8 cellular contexts compared by ENCODE assay signal in the genomic region with DNA sequence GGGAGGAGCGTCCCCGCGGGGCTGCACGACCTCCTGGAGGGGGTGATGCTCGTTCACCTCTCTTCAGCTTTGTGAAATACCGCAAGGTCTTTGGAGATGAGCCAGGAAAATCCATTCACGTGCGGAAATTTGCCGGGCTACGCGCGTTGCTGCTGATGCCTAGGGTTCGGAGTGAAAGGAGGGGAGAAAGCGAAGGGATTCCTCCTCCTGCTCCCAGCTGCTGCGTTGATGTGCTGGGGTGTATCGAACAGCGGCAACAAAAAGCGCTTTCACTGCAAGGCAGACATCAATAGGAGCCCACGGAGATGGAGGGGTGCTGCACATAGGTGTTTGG. TPM values are rescaled to one million over a fixed set of nuclear protein-coding genes. Genes with fewer than 3 reads are reported as not detected.
DNase-seq lines count a peak whose midpoint lies in the region; ATAC-seq, FAIRE-seq and TF ChIP-seq lines count a peak whose summit lies in the region.

No MANE protein-coding gene starts in this region.

- no peaks in the 10 kb centered on the region for H3K36me3 Mint-ChIP-seq in endothelial cell (ENCODE audit: low read depth, unreplicated experiment)
- no peaks in the 10 kb centered on the region for H3K36me3 Mint-ChIP-seq in nephron progenitor cell (ENCODE audit: low read depth)

- H3K4me2 ChIP-seq in A549, result peak overlapping the region; percentile 99; the same call in 2 of the 3 replicates

- WGBS in A549 (ENCODE audit: missing lambda C conversion rate), result 92% methylated on average over 15 of the region's 19 CpGs

- peak overlapping the region; percentile 67 for H3K4me3 Mint-ChIP-seq in endothelial cell (ENCODE audit: unreplicated experiment)
- H3K4me3 Mint-ChIP-seq in nephron progenitor cell, result peak overlapping the region; percentile 83

- no peaks in the 10 kb centered on the region for H3K36me3 ChIP-seq in HEK293 (ENCODE audit: control insufficient read depth in 2 of 2, insufficient read depth in 1 of 2, low read length in 2 of 2)

- FAIRE-seq in A549 (lab: Jason Lieb, UNC), result no peak

- TF ChIP-seq POLR2A in A549 (IDR thresholded peaks at IDR 0.05; ENCODE audit: low read length), result no peak

- H3K4me1 Mint-ChIP-seq in endothelial cell (ENCODE audit: unreplicated experiment) (peaks cover 2% of the 10 kb centered on the region), nephron progenitor cell (peaks cover 16% of the 10 kb centered on the region)

- POLR2A ChIA-PET in A549 (lab: Yijun Ruan, JAX) (no interaction called here), HEK293 (lab: Yijun Ruan, JAX) (no interaction called here)

- H3K27ac ChIP-seq in A549, result no peak overlapping the region
- no peak overlapping the region for H3K27ac ChIP-seq in HEK293 (ENCODE audit: extremely low read depth, low read depth, low read length)

- H3K9me3 Mint-ChIP-seq in endothelial cell (ENCODE audit: unreplicated experiment) (no peaks in the 10 kb centered on the region), nephron progenitor cell (no peaks in the 10 kb centered on the region)

- CTCF ChIA-PET in A549 (lab: Yijun Ruan, JAX), result interaction anchor here (1.9 kb wide), 1 partner anchor 647 kb away, joined by 8 read pairs; no protein-coding TSS in a partner anchor
- CTCF ChIA-PET in HEK293 (lab: Yijun Ruan, JAX), result interaction anchor here (0.7 to 3.8 kb wide), 5 partner anchors 72 to 648 kb away, joined by 3 to 33 read pairs (median 16); no protein-coding TSS in a partner anchor

- TF ChIP-seq RAD21 in A549 (conservative IDR thresholded peaks at IDR 0.05 in 1 of 2, IDR thresholded peaks at IDR 0.05 in 1 of 2), result no peak

- ATAC-seq in A549, result no peak
- ATAC-seq in GM19351 (IDR thresholded peaks at IDR 0.05; ENCODE audit: unreplicated experiment), result no peak
- no peak for ATAC-seq in GM18520 (IDR thresholded peaks at IDR 0.05; ENCODE audit: unreplicated experiment)

- H3K27me3 Mint-ChIP-seq in endothelial cell (ENCODE audit: unreplicated experiment) (peaks cover 22% of the 10 kb centered on the region), nephron progenitor cell (ENCODE audit: low read depth, poor library complexity) (peaks cover 85% of the 10 kb centered on the region)

- no peak for DNase-seq in A549 (ENCODE audit: low read depth in 1 of 2, low spot score in 1 of 2)
- no peak for DNase-seq in endothelial cell (ENCODE audit: low spot score)
- DNase-seq in nephron progenitor cell, result no peak
- DNase-seq in HPDE6-E6E7 (ENCODE audit: extremely low spot score), result no peak
- DNase-seq in activated gamma-delta T cell treated with Interleukin-2 at 50 U/mL for 16 hours, result no peak

- H3K9me3 ChIP-seq in A549, result no peaks in the 10 kb centered on the region
- no peaks in the 10 kb centered on the region for H3K9me3 ChIP-seq in HEK293 (ENCODE audit: control insufficient read depth, insufficient read depth, low read depth, low read length)

- no peak for TF ChIP-seq EP300 in A549 (IDR thresholded peaks at IDR 0.05)

- H3K27ac Mint-ChIP-seq in endothelial cell (ENCODE audit: unreplicated experiment) (no peak overlapping the region), nephron progenitor cell (no peak overlapping the region)

- H3K4me1 ChIP-seq in A549, result 0 out of 3 replicates have a peak, but pooled peaks cover 3% of the 10 kb centered on the region
- H3K4me1 ChIP-seq in HEK293 (ENCODE audit: control insufficient read depth, insufficient read depth, low read length), result no peaks in the 10 kb centered on the region

- TF ChIP-seq CTCF in A549 (IDR thresholded peaks at IDR 0.05) (no peak), HEK293 (tag by site-specific recombination; IDR thresholded peaks at IDR 0.05) (no peak), endothelial cell (IDR thresholded peaks at IDR 0.05; ENCODE audit: unreplicated experiment) (no peak), nephron progenitor cell (IDR thresholded peaks at IDR 0.05) (no peak)

- H3K4me3 ChIP-seq in A549, result no peak overlapping the region
- H3K4me3 ChIP-seq in HEK293 (ENCODE audit: low read depth, low read length), result peak overlapping the region; percentile 57

TF ChIP-seq in A549, 52 proteins besides CTCF, POLR2A, EP300 and RAD21 (continues in another document):
- TF ChIP-seq NFE2L2 (conservative IDR thresholded peaks at IDR 0.05; ENCODE audit: low read length), result no peak
- TF ChIP-seq ZFP36 (IDR thresholded peaks at IDR 0.05; ENCODE audit: borderline replicate concordance, partially characterized antibody), result no peak
- TF ChIP-seq, protein P1, sequence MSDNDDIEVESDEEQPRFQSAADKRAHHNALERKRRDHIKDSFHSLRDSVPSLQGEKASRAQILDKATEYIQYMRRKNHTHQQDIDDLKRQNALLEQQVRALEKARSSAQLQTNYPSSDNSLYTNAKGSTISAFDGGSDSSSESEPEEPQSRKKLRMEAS (IDR thresholded peaks at IDR 0.05), result no peak
- TF ChIP-seq, protein P2, sequence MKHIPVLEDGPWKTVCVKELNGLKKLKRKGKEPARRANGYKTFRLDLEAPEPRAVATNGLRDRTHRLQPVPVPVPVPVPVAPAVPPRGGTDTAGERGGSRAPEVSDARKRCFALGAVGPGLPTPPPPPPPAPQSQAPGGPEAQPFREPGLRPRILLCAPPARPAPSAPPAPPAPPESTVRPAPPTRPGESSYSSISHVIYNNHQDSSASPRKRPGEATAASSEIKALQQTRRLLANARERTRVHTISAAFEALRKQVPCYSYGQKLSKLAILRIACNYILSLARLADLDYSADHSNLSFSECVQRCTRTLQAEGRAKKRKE (CRISPR knock-in tag; IDR thresholded peaks at IDR 0.05; ENCODE audit: low read depth), result no peak
- TF ChIP-seq, protein P3, sequence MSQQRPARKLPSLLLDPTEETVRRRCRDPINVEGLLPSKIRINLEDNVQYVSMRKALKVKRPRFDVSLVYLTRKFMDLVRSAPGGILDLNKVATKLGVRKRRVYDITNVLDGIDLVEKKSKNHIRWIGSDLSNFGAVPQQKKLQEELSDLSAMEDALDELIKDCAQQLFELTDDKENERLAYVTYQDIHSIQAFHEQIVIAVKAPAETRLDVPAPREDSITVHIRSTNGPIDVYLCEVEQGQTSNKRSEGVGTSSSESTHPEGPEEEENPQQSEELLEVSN (IDR thresholded peaks at IDR 0.05; ENCODE audit: borderline replicate concordance, low read depth), result no peak
- TF ChIP-seq NPAS2 (CRISPR knock-in tag; IDR thresholded peaks at IDR 0.05; ENCODE audit: borderline replicate concordance), result no peak

TF ChIP-seq in HEK293, 187 proteins besides CTCF, POLR2A, EP300 and RAD21:
- TF ChIP-seq ZBTB1 (tag by site-specific recombination; IDR thresholded peaks at IDR 0.05), result no peak
- TF ChIP-seq, protein P4, sequence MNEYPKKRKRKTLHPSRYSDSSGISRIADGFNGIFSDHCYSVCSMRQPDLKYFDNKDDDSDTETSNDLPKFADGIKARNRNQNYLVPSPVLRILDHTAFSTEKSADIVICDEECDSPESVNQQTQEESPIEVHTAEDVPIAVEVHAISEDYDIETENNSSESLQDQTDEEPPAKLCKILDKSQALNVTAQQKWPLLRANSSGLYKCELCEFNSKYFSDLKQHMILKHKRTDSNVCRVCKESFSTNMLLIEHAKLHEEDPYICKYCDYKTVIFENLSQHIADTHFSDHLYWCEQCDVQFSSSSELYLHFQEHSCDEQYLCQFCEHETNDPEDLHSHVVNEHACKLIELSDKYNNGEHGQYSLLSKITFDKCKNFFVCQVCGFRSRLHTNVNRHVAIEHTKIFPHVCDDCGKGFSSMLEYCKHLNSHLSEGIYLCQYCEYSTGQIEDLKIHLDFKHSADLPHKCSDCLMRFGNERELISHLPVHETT (tag by site-specific recombination; IDR thresholded peaks at IDR 0.05), result no peak
- 0 out of 2 replicates have a peak, but pooled peaks have one; percentile 53 for TF ChIP-seq ZNF394 (tag by site-specific recombination; IDR thresholded peaks at IDR 0.05; ENCODE audit: borderline replicate concordance)
- TF ChIP-seq ZNF596 (tag by site-specific recombination; IDR thresholded peaks at IDR 0.05), result no peak
- TF ChIP-seq ZNF747 (tag by site-specific recombination; IDR thresholded peaks at IDR 0.05), result no peak
- peak; percentile 26; the same call in 1 of the 2 replicates for TF ChIP-seq ZBTB17 (tag by site-specific recombination; IDR thresholded peaks at IDR 0.05)
- TF ChIP-seq PRDM1 (tag by site-specific recombination; IDR thresholded peaks at IDR 0.05), result peak; percentile 75
- TF ChIP-seq ZNF555 (tag by site-specific recombination; conservative IDR thresholded peaks at IDR 0.05), result no peak
- no peak for TF ChIP-seq ZNF391 (tag by site-specific recombination; IDR thresholded peaks at IDR 0.05; ENCODE audit: borderline replicate concordance, low read depth)
- no peak for TF ChIP-seq YY1 (tag by site-specific recombination; IDR thresholded peaks at IDR 0.05)
- TF ChIP-seq ZBTB48 (tag by site-specific recombination; IDR thresholded peaks at IDR 0.05), result 0 out of 2 replicates have a peak, but pooled peaks have one; percentile 40

RNA-seq across cellular contexts. Expression of a gene that starts 0.4 kb away (rescaled TPM):
- 0.08 and 0.10 TPM in 2 replicates for polyA plus RNA-seq in A549 (2011; rRNA removed)
- polyA plus RNA-seq in A549 (2012; cell fraction: cytosol; rRNA removed), result 0.01 TPM in 2 replicates
- 0.01 and 0.02 TPM in 2 replicates for polyA plus RNA-seq in A549 (2012; cell fraction: nucleus; rRNA removed)
- 0.03 to 0.05 TPM (median 0.05 TPM) in 3 replicates for polyA plus RNA-seq in A549 (2017; fragmentation: RNase III; extraction: RNeasy Plus Mini Kit Qiagen cat#74134 plus additional on column Dnase treatment)
- polyA minus RNA-seq in A549 (2011; rRNA and poly(A)+ RNA removed), result not detected in 2 replicates
- 0.08 TPM for total RNA-seq in endothelial cell (ENCODE audit: unreplicated experiment)
